Comparison of ENCODE assay signal across 3 cellular contexts in the genomic region with DNA sequence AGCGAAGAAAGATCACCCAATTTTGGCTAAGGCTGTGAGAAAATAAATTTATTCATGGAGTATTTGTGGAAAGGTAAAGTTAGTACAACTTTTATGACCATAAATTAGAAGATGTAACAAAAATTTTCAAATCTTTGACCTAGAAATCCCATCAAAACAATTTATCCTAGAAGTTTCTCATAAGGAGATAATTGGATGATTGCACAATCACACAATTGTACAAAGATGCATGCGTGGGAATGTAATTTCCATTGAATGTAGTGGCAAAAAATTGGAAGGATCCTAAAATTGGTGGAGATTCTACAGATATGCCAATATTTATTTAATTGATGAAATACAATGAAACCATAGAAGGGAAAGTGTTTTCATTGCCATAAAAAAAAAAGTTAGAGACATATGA.
TF ChIP-seq lines count a peak whose summit lies in the region.

No MANE protein-coding gene starts in this region.

TF ChIP-seq in SK-N-SH, 30 proteins besides CTCF, POLR2A, EP300 and RAD21:
- TF ChIP-seq YY1 (IDR thresholded peaks at IDR 0.05; ENCODE audit: low read depth) (no peak), JUND (IDR thresholded peaks at IDR 0.05) (no peak), GATA2 (CRISPR knock-in tag; IDR thresholded peaks at IDR 0.05) (no peak), RCOR1 (IDR thresholded peaks at IDR 0.05; ENCODE audit: low read length) (no peak), NFIC (IDR thresholded peaks at IDR 0.05; ENCODE audit: borderline replicate concordance) (no peak), FOXJ3 (CRISPR knock-in tag; IDR thresholded peaks at IDR 0.05) (no peak), RFX5 (IDR thresholded peaks at IDR 0.05; ENCODE audit: low read length) (no peak), RXRA (IDR thresholded peaks at IDR 0.05; ENCODE audit: borderline replicate concordance, low read depth) (no peak)
- TF ChIP-seq, protein P1, sequence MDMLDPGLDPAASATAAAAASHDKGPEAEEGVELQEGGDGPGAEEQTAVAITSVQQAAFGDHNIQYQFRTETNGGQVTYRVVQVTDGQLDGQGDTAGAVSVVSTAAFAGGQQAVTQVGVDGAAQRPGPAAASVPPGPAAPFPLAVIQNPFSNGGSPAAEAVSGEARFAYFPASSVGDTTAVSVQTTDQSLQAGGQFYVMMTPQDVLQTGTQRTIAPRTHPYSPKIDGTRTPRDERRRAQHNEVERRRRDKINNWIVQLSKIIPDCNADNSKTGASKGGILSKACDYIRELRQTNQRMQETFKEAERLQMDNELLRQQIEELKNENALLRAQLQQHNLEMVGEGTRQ (IDR thresholded peaks at IDR 0.05; ENCODE audit: borderline replicate concordance, low read depth, low read length), result no peak
- TF ChIP-seq, protein P2, sequence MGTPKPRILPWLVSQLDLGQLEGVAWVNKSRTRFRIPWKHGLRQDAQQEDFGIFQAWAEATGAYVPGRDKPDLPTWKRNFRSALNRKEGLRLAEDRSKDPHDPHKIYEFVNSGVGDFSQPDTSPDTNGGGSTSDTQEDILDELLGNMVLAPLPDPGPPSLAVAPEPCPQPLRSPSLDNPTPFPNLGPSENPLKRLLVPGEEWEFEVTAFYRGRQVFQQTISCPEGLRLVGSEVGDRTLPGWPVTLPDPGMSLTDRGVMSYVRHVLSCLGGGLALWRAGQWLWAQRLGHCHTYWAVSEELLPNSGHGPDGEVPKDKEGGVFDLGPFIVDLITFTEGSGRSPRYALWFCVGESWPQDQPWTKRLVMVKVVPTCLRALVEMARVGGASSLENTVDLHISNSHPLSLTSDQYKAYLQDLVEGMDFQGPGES (IDR thresholded peaks at IDR 0.05; ENCODE audit: low read depth, low read length), result no peak
- TF ChIP-seq, protein P3, sequence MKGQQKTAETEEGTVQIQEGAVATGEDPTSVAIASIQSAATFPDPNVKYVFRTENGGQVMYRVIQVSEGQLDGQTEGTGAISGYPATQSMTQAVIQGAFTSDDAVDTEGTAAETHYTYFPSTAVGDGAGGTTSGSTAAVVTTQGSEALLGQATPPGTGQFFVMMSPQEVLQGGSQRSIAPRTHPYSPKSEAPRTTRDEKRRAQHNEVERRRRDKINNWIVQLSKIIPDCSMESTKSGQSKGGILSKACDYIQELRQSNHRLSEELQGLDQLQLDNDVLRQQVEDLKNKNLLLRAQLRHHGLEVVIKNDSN (IDR thresholded peaks at IDR 0.05; ENCODE audit: borderline replicate concordance, low read depth), result no peak
- TF ChIP-seq, protein P4, sequence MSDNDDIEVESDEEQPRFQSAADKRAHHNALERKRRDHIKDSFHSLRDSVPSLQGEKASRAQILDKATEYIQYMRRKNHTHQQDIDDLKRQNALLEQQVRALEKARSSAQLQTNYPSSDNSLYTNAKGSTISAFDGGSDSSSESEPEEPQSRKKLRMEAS (IDR thresholded peaks at IDR 0.05; ENCODE audit: low read depth), result no peak

TF ChIP-seq in SK-N-SH treated with all-trans-retinoic acid at 6 μM for 48 hours, 23 proteins besides CTCF, POLR2A, EP300 and RAD21 (continues in another document):
- no peak for TF ChIP-seq ZNF8 (CRISPR knock-in tag; IDR thresholded peaks at IDR 0.05)
- TF ChIP-seq, protein P5, sequence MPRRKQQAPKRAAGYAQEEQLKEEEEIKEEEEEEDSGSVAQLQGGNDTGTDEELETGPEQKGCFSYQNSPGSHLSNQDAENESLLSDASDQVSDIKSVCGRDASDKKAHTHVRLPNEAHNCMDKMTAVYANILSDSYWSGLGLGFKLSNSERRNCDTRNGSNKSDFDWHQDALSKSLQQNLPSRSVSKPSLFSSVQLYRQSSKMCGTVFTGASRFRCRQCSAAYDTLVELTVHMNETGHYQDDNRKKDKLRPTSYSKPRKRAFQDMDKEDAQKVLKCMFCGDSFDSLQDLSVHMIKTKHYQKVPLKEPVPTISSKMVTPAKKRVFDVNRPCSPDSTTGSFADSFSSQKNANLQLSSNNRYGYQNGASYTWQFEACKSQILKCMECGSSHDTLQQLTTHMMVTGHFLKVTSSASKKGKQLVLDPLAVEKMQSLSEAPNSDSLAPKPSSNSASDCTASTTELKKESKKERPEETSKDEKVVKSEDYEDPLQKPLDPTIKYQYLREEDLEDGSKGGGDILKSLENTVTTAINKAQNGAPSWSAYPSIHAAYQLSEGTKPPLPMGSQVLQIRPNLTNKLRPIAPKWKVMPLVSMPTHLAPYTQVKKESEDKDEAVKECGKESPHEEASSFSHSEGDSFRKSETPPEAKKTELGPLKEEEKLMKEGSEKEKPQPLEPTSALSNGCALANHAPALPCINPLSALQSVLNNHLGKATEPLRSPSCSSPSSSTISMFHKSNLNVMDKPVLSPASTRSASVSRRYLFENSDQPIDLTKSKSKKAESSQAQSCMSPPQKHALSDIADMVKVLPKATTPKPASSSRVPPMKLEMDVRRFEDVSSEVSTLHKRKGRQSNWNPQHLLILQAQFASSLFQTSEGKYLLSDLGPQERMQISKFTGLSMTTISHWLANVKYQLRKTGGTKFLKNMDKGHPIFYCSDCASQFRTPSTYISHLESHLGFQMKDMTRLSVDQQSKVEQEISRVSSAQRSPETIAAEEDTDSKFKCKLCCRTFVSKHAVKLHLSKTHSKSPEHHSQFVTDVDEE (CRISPR knock-in tag; IDR thresholded peaks at IDR 0.05), result no peak
- no peak for TF ChIP-seq SNAI2 (CRISPR knock-in tag; IDR thresholded peaks at IDR 0.05)
- no peak for TF ChIP-seq GLIS3 (CRISPR knock-in tag; IDR thresholded peaks at IDR 0.05)
- no peak for TF ChIP-seq CSRNP3 (CRISPR knock-in tag; IDR thresholded peaks at IDR 0.05)
- TF ChIP-seq RARB (CRISPR knock-in tag; IDR thresholded peaks at IDR 0.05), result no peak
- TF ChIP-seq PPARA (CRISPR knock-in tag; IDR thresholded peaks at IDR 0.05; ENCODE audit: borderline replicate concordance), result no peak
- no peak for TF ChIP-seq ESRRG (CRISPR knock-in tag; IDR thresholded peaks at IDR 0.05)
- no peak for TF ChIP-seq ZC3H10 (CRISPR knock-in tag; IDR thresholded peaks at IDR 0.05)
- TF ChIP-seq, protein P6, sequence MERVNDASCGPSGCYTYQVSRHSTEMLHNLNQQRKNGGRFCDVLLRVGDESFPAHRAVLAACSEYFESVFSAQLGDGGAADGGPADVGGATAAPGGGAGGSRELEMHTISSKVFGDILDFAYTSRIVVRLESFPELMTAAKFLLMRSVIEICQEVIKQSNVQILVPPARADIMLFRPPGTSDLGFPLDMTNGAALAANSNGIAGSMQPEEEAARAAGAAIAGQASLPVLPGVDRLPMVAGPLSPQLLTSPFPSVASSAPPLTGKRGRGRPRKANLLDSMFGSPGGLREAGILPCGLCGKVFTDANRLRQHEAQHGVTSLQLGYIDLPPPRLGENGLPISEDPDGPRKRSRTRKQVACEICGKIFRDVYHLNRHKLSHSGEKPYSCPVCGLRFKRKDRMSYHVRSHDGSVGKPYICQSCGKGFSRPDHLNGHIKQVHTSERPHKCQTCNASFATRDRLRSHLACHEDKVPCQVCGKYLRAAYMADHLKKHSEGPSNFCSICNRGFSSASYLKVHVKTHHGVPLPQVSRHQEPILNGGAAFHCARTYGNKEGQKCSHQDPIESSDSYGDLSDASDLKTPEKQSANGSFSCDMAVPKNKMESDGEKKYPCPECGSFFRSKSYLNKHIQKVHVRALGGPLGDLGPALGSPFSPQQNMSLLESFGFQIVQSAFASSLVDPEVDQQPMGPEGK (CRISPR knock-in tag; IDR thresholded peaks at IDR 0.05; ENCODE audit: borderline replicate concordance), result no peak
- no peak for TF ChIP-seq CSDC2 (CRISPR knock-in tag; IDR thresholded peaks at IDR 0.05)
- no peak for TF ChIP-seq BACH2 (CRISPR knock-in tag; IDR thresholded peaks at IDR 0.05; ENCODE audit: borderline replicate concordance)
- no peak for TF ChIP-seq ZFP30 (CRISPR knock-in tag; IDR thresholded peaks at IDR 0.05)
- TF ChIP-seq ZNF565 (CRISPR knock-in tag; conservative IDR thresholded peaks at IDR 0.05; ENCODE audit: low read depth), result no peak

TF ChIP-seq in H1, 55 proteins besides CTCF, POLR2A, EP300 and RAD21:
- TF ChIP-seq FOSL1 (IDR thresholded peaks at IDR 0.05; ENCODE audit: insufficient read depth, low read depth, low read length) (no peak), CEBPB (IDR thresholded peaks at IDR 0.05; ENCODE audit: low read depth, low read length) (peak; percentile 37; the same call in 1 of the 2 replicates), CBX8 (IDR thresholded peaks at IDR 0.05; ENCODE audit: borderline replicate concordance, low read depth, low read length) (no peak)
